ENCODE assay signal across 28 cellular contexts in the genomic region with DNA sequence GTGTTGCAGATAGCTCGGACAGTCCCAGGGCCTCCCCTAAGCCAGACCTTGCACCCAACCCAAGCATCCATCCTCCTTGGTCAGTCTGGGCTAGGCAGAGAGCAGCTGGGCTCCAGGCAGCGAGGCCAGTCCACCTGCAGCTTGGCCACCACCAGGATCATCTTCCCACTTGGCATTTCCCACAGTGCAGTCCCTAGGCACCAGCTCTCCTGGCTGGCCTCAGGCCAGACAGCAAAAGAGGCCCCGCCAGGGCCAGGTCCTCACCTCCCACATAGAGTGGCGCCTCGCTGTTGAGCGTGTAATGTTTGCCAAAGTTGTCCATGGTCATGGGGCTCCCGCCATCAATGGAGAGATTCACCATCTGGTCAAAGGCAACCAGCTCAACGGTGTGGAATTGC.
"Had no signal": no experiment of that assay in that cellular context is flagged by ENCODE, and none has a peak within 500 bp of the region (broad histone marks: within the 10 kb centered on the region; RNA-seq: fewer than 3 reads in every experiment).

No MANE protein-coding gene starts in this region.

- H3K27me3 ChIP-seq: left lung, neutrophil, right atrium auricular region, stomach, testis, thyroid gland, transverse colon, upper lobe of left lung, vagina had no signal

- H3K27me3 Mint-ChIP-seq: progenitor cell of endocrine pancreas had no signal

- H3K9me3 ChIP-seq: testis, thyroid gland, vagina had no signal

- H3K4me3 ChIP-seq: left lung, lower lobe of right lung, right atrium auricular region, skin epidermis, stomach, testis, thyroid gland, transverse colon, upper lobe of left lung, vagina had no signal

- H3K4me1 Mint-ChIP-seq: nephron; neural crest cell; stimulated activated naive B cell treated with anti-CD40 and anti-IgM and Interleukin-4, amounts not matched to agents 10 μg/mL and 1 μg/mL and 100 μg/mL, for 72 hours had no signal

- DNase-seq: hippocampal formation; left colon; left lung; lower lobe of right lung; mammary epithelial cell; mesenchymal stem cell; naive thymus-derived CD8-positive, alpha-beta T cell; occipital lobe; stimulated activated CD4-positive, alpha-beta T cell treated with anti-CD3 and anti-CD28 coated beads, Interleukin-12 subunit alpha, Interleukin-12 subunit beta, amount 100 ng/mL, for 4 hours; stimulated activated CD4-positive, alpha-beta T cell treated with anti-CD3 and anti-CD28 coated beads, Interleukin-15, amount 100 ng/mL, for 24 hours; stimulated activated CD4-positive, alpha-beta T cell treated with anti-CD3 and anti-CD28 coated beads, Interleukin-2, amount 100 ng/mL, for 24 hours; stimulated activated CD4-positive, alpha-beta T cell treated with anti-CD3 and anti-CD28 coated beads, Interleukin-4, amount 100 ng/mL, for 1 hour; stimulated activated naive B cell treated with anti-CD40 and anti-IgM and Interleukin-4, amounts not matched to agents 10 μg/mL and 1 μg/mL and 100 μg/mL, for 72 hours; stimulated activated naive CD8-positive, alpha-beta T cell treated with anti-CD3 and anti-CD28 coated beads, Interleukin-15, Interleukin-2, amounts not matched to agents 100 U/mL and 50 U/mL, for 24 hours; stomach; testis; thyroid gland; transverse colon had no signal

- H3K4me1 ChIP-seq: left lung, lower lobe of right lung, parathyroid adenoma, right atrium auricular region, testis, thyroid gland, transverse colon, upper lobe of left lung, vagina had no signal

- H3K4me3 Mint-ChIP-seq: naive thymus-derived CD8-positive, alpha-beta T cell; nephron; neural crest cell; stimulated activated naive B cell treated with anti-CD40 and anti-IgM and Interleukin-4, amounts not matched to agents 10 μg/mL and 1 μg/mL and 100 μg/mL, for 72 hours had no signal

- H3K9ac ChIP-seq: parathyroid adenoma had no signal

- H3K36me3 ChIP-seq: left lung, lower lobe of right lung, neutrophil, right atrium auricular region, stomach, thyroid gland, transverse colon, upper lobe of left lung, vagina had no signal

- H3K27ac ChIP-seq: left lung, lower lobe of right lung, neutrophil, parathyroid adenoma, right atrium auricular region, skin epidermis, stomach, testis, thyroid gland, transverse colon, upper lobe of left lung, vagina had no signal

- FAIRE-seq: keratinocyte had no signal

- H3K27ac Mint-ChIP-seq: nephron; progenitor cell of endocrine pancreas; stimulated activated naive B cell treated with anti-CD40 and anti-IgM and Interleukin-4, amounts not matched to agents 10 μg/mL and 1 μg/mL and 100 μg/mL, for 72 hours had no signal
